Comparison of ENCODE assay signal across 8 cellular contexts in genomic region chr3:28667646-28668376, GRCh38.
DNase-seq lines count a peak whose midpoint lies in the region; ATAC-seq, FAIRE-seq and TF ChIP-seq lines count a peak whose summit lies in the region.

No MANE protein-coding gene starts in this region.

- FAIRE-seq in endometrium (lab: Jason Lieb, UNC): peak; percentile 15

- no peaks in the 10 kb centered on the region for H3K9me3 Mint-ChIP-seq in CD8-positive, alpha-beta T cell

- TF ChIP-seq EP300 in stomach (IDR thresholded peaks at IDR 0.05): no peak

- no peaks in the 10 kb centered on the region for H3K36me3 ChIP-seq in CD8-positive, alpha-beta T cell (ENCODE audit: insufficient read depth, low read length)
- no peaks in the 10 kb centered on the region for H3K36me3 ChIP-seq in stomach

- 24 to 29% (median 25%) methylated on average over 3 to 4 of the region's 4 CpGs for WGBS in stomach, 5 donors

- CTCF ChIA-PET in CD8-positive, alpha-beta T cell (lab: Charles Lee): interaction anchor here (0.5 to 1.6 kb wide), 6 partner anchors 9 to 77 kb away, joined by 3 to 4 read pairs (median 4); no protein-coding TSS in a partner anchor

- H3K4me3 ChIP-seq in CD8-positive, alpha-beta T cell (ENCODE audit: low read depth, low read length): no peak overlapping the region
- no peak overlapping the region for H3K4me3 ChIP-seq in stomach

- no peak for TF ChIP-seq POLR2A in stomach (IDR thresholded peaks at IDR 0.05)

- peak; percentile 62 for TF ChIP-seq CTCF in CD8-positive, alpha-beta T cell (IDR thresholded peaks at IDR 0.05)
- peak in 5 of 7 experiments; percentile 54 to 76 (median 71) for TF ChIP-seq CTCF in stomach (IDR thresholded peaks at IDR 0.05)

- H3K27me3 Mint-ChIP-seq in CD8-positive, alpha-beta T cell (ENCODE audit: low read depth): peaks cover 7% of the 10 kb centered on the region

- H3K4me1 ChIP-seq in CD8-positive, alpha-beta T cell (ENCODE audit: insufficient read depth, low read length): no peaks in the 10 kb centered on the region
- peaks cover 0 to 15% (median 5%) of the 10 kb centered on the region in 4 donors for H3K4me1 ChIP-seq in stomach

- POLR2A ChIA-PET in CD8-positive, alpha-beta T cell (lab: Charles Lee): no interaction called here

- DNase-seq in CD8-positive, alpha-beta T cell: peak in 4 of 7 experiments; percentile 22 to 30 (median 26)
- DNase-seq in NCI-H446 treated with DMSO at 0.1 percent for 48 hours (lab: John Stamatoyannopoulos, UW) (peak; percentile 9), myocyte (ENCODE audit: low read depth) (peak; percentile 86), stomach (peak; percentile 77)
- peak; percentile 69 for DNase-seq in activated CD4-positive, alpha-beta T cell treated with anti-CD3 and anti-CD28 coated beads for 48 hours

- no peaks in the 10 kb centered on the region for H3K36me3 Mint-ChIP-seq in CD8-positive, alpha-beta T cell

- no peaks in the 10 kb centered on the region for H3K4me1 Mint-ChIP-seq in CD8-positive, alpha-beta T cell (ENCODE audit: low read depth)

- H3K4me3 Mint-ChIP-seq in CD8-positive, alpha-beta T cell: no peak overlapping the region

- intact Hi-C loops in CD8-positive, alpha-beta T cell (cut with DNase I, micrococcal nuclease): loop anchor here in 1 of 2 experiments (5.0 kb wide), 1 partner anchor 1529 kb away; no protein-coding TSS in a partner anchor
- intact Hi-C loops in stomach (cut with DNase I; ENCODE audit: low total_unique reads): no loop called here

- H3K27ac ChIP-seq in CD8-positive, alpha-beta T cell (ENCODE audit: low read depth, low read length): no peak overlapping the region
- no peak overlapping the region for H3K27ac ChIP-seq in stomach

- H3K27me3 ChIP-seq in CD8-positive, alpha-beta T cell (ENCODE audit: insufficient read depth, low read length): no peaks in the 10 kb centered on the region
- no peaks in the 10 kb centered on the region for H3K27me3 ChIP-seq in stomach

- peak; percentile 29 for ATAC-seq in CD8-positive, alpha-beta T cell
- ATAC-seq in GM19043 (IDR thresholded peaks at IDR 0.05; ENCODE audit: low read depth, unreplicated experiment) (peak; percentile 95), HG03135 (IDR thresholded peaks at IDR 0.05; ENCODE audit: unreplicated experiment) (peak; percentile 97)

- no peak overlapping the region for H3K27ac Mint-ChIP-seq in CD8-positive, alpha-beta T cell

- no peaks in the 10 kb centered on the region for H3K9me3 ChIP-seq in CD8-positive, alpha-beta T cell (ENCODE audit: low read length)
- no peaks in the 10 kb centered on the region for H3K9me3 ChIP-seq in stomach

Comparison
In these comparisons a context has a peak if more than half of its experiments do, and no peak if none do; other contexts are left out.
1. ATAC-seq: peak in every context shown above with its lines; median percentile 97 in HG03135; 95 in GM19043; 29 in CD8-positive, alpha-beta T cell.
2. DNase-seq: peak in every context shown above with its lines; median percentile 86 in myocyte; 77 in stomach; 69 in activated CD4-positive, alpha-beta T cell treated with anti-CD3 and anti-CD28 coated beads for 48 hours; 26 in CD8-positive, alpha-beta T cell; 9 in NCI-H446 treated with DMSO at 0.1 percent for 48 hours.